In the genomic region with DNA sequence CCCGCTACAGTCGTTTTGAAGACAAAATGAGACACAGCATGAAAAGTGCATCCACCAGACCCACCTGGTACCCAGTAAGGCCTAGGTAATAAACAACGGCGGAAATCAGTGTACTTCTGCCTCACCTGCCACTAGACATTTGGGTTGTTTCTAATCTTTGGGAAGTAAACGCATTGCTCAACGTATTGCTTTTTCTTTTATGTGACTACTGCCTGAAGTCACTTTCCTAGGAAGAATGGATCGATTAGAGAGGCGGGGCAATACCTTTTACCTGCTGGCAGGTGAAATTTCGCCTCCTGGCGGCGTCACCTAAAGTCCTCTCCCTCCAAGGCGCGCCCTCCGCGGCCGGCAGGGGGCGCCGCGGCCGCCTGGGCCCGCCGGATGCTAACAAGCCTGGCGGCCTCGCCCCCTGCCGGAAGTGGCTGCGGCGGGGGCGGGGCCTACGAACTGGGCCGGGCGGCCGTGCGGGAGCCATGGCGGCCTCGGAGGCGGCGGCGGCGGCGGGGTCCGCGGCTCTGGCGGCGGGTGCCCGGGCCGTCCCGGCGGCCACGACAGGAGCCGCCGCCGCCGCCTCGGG, we compare ENCODE assay signal across 8 cellular contexts. TPM values are rescaled to one million over a fixed set of nuclear protein-coding genes. Genes with fewer than 3 reads are reported as not detected.
DNase-seq lines count a peak whose midpoint lies in the region; ATAC-seq, FAIRE-seq and TF ChIP-seq lines count a peak whose summit lies in the region.

A gene with protein sequence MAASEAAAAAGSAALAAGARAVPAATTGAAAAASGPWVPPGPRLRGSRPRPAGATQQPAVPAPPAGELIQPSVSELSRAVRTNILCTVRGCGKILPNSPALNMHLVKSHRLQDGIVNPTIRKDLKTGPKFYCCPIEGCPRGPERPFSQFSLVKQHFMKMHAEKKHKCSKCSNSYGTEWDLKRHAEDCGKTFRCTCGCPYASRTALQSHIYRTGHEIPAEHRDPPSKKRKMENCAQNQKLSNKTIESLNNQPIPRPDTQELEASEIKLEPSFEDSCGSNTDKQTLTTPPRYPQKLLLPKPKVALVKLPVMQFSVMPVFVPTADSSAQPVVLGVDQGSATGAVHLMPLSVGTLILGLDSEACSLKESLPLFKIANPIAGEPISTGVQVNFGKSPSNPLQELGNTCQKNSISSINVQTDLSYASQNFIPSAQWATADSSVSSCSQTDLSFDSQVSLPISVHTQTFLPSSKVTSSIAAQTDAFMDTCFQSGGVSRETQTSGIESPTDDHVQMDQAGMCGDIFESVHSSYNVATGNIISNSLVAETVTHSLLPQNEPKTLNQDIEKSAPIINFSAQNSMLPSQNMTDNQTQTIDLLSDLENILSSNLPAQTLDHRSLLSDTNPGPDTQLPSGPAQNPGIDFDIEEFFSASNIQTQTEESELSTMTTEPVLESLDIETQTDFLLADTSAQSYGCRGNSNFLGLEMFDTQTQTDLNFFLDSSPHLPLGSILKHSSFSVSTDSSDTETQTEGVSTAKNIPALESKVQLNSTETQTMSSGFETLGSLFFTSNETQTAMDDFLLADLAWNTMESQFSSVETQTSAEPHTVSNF (plus strand): TSS at position 445 of the 577 bp plus-strand sequence. CDS start 29 bp downstream, at position 474.

- WGBS in gastroesophageal sphincter (ENCODE audit: low coverage in 1 of 2), 2 donors, result 14 to 45% methylated on average over 5 to 11 of the region's 54 CpGs

- peak; percentile 90 to 99 (median 98) for TF ChIP-seq CTCF in gastroesophageal sphincter (IDR thresholded peaks at IDR 0.05)
- peak; percentile 98 for TF ChIP-seq CTCF in neutrophil (IDR thresholded peaks at IDR 0.05)
- no peak for TF ChIP-seq CTCF in subcutaneous adipose tissue (IDR thresholded peaks at IDR 0.05; ENCODE audit: low read depth)

- in situ Hi-C loops in SK-MEL-5 (cut with HindIII; ENCODE audit: low pct_unique_long_range_greater_than_20kb, low sequenced_read_pairs), result no loop called here

- TF ChIP-seq POLR2A in H54 (IDR thresholded peaks at IDR 0.05; ENCODE audit: low read depth, low read length) (peak; percentile 84; the same call in 1 of the 2 replicates), gastroesophageal sphincter (IDR thresholded peaks at IDR 0.05) (peak in 1 of 2 donors; percentile 41)

- TF ChIP-seq EP300 in gastroesophageal sphincter (IDR thresholded peaks at IDR 0.05), result no peak

- H3K27ac ChIP-seq in gastroesophageal sphincter (peak within 1 kb of the TSS in 3 of 4 donors; percentile 85 to 89 (median 85)), neutrophil (peak within 1 kb of the TSS; percentile 57)

- peaks cover 0 to 47% (median 15%) of the 10 kb centered on the region in 3 donors for H3K4me1 ChIP-seq in gastroesophageal sphincter
- peaks cover 15% of the 10 kb centered on the region in 2 experiments for H3K4me1 ChIP-seq in neutrophil (ENCODE audit: control insufficient read depth in 1 of 2, insufficient read depth in 1 of 2, low read depth in 1 of 2, low read length in 1 of 2)

- H3K4me3 ChIP-seq in MG63 (peak within 1 kb of the TSS; percentile 47), gastroesophageal sphincter (peak within 1 kb of the TSS; percentile 71 to 72), neutrophil (ENCODE audit: low read depth in 1 of 2, low read length in 1 of 2) (peak within 1 kb of the TSS; percentile 65 to 69)

- H3K27me3 ChIP-seq in MG63 (no peaks in the 10 kb centered on the region), gastroesophageal sphincter (no peaks in the 10 kb centered on the region), neutrophil (no peaks in the 10 kb centered on the region)

- H3K36me3 ChIP-seq in MG63, result no peaks in the 10 kb centered on the region
- H3K36me3 ChIP-seq in gastroesophageal sphincter, result peaks cover 0 to 11% of the 10 kb centered on the region in 2 donors
- peaks cover 6% of the 10 kb centered on the region for H3K36me3 ChIP-seq in neutrophil

- no peak for FAIRE-seq in H54 (lab: Jason Lieb, UNC)

- H3K9me3 ChIP-seq in MG63, result no peaks in the 10 kb centered on the region
- no peaks in the 10 kb centered on the region for H3K9me3 ChIP-seq in gastroesophageal sphincter
- H3K9me3 ChIP-seq in neutrophil, result no peaks in the 10 kb centered on the region

- peak; percentile 96 for DNase-seq in ELF-1 (ENCODE audit: low read depth, low spot score)
- DNase-seq in H54 (ENCODE audit: insufficient read length, low spot score), result peak; percentile 93
- DNase-seq in MG63, result peak; percentile 71
- DNase-seq in SK-MEL-5 (ENCODE audit: low read depth, low spot score), result peak; percentile 74
- peak; percentile 88 for DNase-seq in activated naive CD4-positive, alpha-beta T cell treated with Interleukin-2 at 50 U/mL for 16 hours

- peak; percentile 98 for ATAC-seq in gastroesophageal sphincter

RNA-seq across cellular contexts. Expression of the gene that starts here (rescaled TPM):
- total RNA-seq in MG63 (2014; rRNA removed; shearing (Covaris generic); ENCODE audit: low replicate concordance), result 15.1 and 27.0 TPM in 2 replicates
- total RNA-seq in SK-MEL-5 (2014; rRNA removed; shearing (Covaris generic)), result 42.3 and 45.4 TPM in 2 replicates
- 26.6 and 37.4 TPM in 2 replicates for polyA plus RNA-seq in SK-MEL-5 (2015; cell fraction: cytosol; rRNA removed)
- polyA plus RNA-seq in SK-MEL-5 (2015; cell fraction: nucleus; rRNA removed), result 16.6 and 19.9 TPM in 2 replicates
- 10 to 100 TPM; 31.2 to 37.3 (median 35.0) TPM for total RNA-seq in gastroesophageal sphincter
- 10 to 100 TPM; 26.9 to 55.8 (median 36.4) TPM for total RNA-seq in subcutaneous adipose tissue

Comparison
In these comparisons a context has a peak if more than half of its experiments do, and no peak if none do; other contexts are left out.
1. Peak in every context shown above with its lines: DNase-seq, ATAC-seq, H3K4me3 ChIP-seq and H3K27ac ChIP-seq.